Comparison of ENCODE assay signal across 8 cellular contexts in genomic region chr1:161622054-161622453, GRCh38. TPM values are rescaled to one million over a fixed set of nuclear protein-coding genes. Genes with fewer than 3 reads are reported as not detected.
DNase-seq lines count a peak whose midpoint lies in the region; ATAC-seq and TF ChIP-seq lines count a peak whose summit lies in the region.
"Not testable (repeated sequence)": the region's sequence is repeated elsewhere in the genome, so short reads cannot be mapped to it uniquely, and the experiment has no call there.

No MANE protein-coding gene starts in this region.

- TF ChIP-seq EP300 in suprapubic skin (IDR thresholded peaks at IDR 0.05) = not testable (repeated sequence)

- peak overlapping the region; percentile 52 for H3K27ac Mint-ChIP-seq in activated T-helper 1 cell treated with anti-CD3 and anti-CD28 coated beads, Interleukin-12 subunit alpha, Interleukin-12 subunit beta, Interleukin-2, Interleukin-4 antibody, amounts not matched to agents 30 ng/mL and 10 ng/mL and 1 ng/mL, durations not matched to agents 14 hours and 24 hours and 36 hours
- peak overlapping the region; percentile 52 to 99 (median 95) for H3K27ac Mint-ChIP-seq in naive thymus-derived CD4-positive, alpha-beta T cell

- not testable (repeated sequence) for TF ChIP-seq POLR2A in suprapubic skin (IDR thresholded peaks at IDR 0.05)

- H3K27me3 ChIP-seq in PC-9 (ENCODE audit: insufficient read depth, low read depth); naive thymus-derived CD4-positive, alpha-beta T cell (ENCODE audit: control insufficient read depth in 2 of 2, insufficient read depth in 2 of 2, low read length in 2 of 2); suprapubic skin: not testable (repeated sequence)

- H3K9me2 ChIP-seq in PC-9 (ENCODE audit: insufficient read depth) = not testable (repeated sequence)

- POLR2A ChIA-PET in PC-9 (lab: Charles Lee; ENCODE audit: unreplicated experiment) = not testable (repeated sequence)
- POLR2A ChIA-PET in naive thymus-derived CD4-positive, alpha-beta T cell (lab: Charles Lee) = interaction anchor here (1.9 kb wide), 1 partner anchor 105 kb away, joined by 10 read pairs; no protein-coding TSS in a partner anchor

- TF ChIP-seq CTCF in GM12865 (IDR thresholded peaks at IDR 0.05; ENCODE audit: insufficient read depth, low read depth, low read length, missing control alignments); PC-9 (conservative IDR thresholded peaks at IDR 0.05); suprapubic skin (IDR thresholded peaks at IDR 0.05): not testable (repeated sequence)

- peak overlapping the region; percentile 60 for H3K27ac ChIP-seq in PC-9
- peak overlapping the region; percentile 55 for H3K27ac ChIP-seq in epithelial cell of prostate
- peak overlapping the region; percentile 52 for H3K27ac ChIP-seq in naive thymus-derived CD4-positive, alpha-beta T cell (ENCODE audit: low read depth, low read length)
- H3K27ac ChIP-seq in suprapubic skin = not testable (repeated sequence)

- not testable (repeated sequence) for H3K36me3 Mint-ChIP-seq in activated T-helper 1 cell treated with anti-CD3 and anti-CD28 coated beads, Interleukin-12 subunit alpha, Interleukin-12 subunit beta, Interleukin-2, Interleukin-4 antibody, amounts not matched to agents 30 ng/mL and 10 ng/mL and 1 ng/mL, durations not matched to agents 14 hours and 24 hours and 36 hours (ENCODE audit: low read depth); naive thymus-derived CD4-positive, alpha-beta T cell

- not testable (repeated sequence) for H4K20me1 ChIP-seq in PC-9 (ENCODE audit: insufficient read depth)

- DNase-seq in GM12865 (ENCODE audit: low read depth) (peak; percentile 43), PC-9 (peak; percentile 53 to 81), epithelial cell of prostate (ENCODE audit: low read depth, low spot score) (peak; percentile 31)
- DNase-seq in activated T-helper 1 cell treated with anti-CD3 and anti-CD28 coated beads, Interleukin-12 subunit alpha, Interleukin-12 subunit beta, Interleukin-2, Interleukin-4 antibody, amounts not matched to agents 30 ng/mL and 10 ng/mL and 1 ng/mL, durations not matched to agents 14 hours and 24 hours and 36 hours (ENCODE audit: low spot score); suprapubic skin (ENCODE audit: low spot score in 2 of 2): not testable (repeated sequence)
- DNase-seq in naive thymus-derived CD4-positive, alpha-beta T cell = peak in 1 of 9 donors; percentile 9

- CTCF ChIA-PET in PC-9 (lab: Charles Lee); naive thymus-derived CD4-positive, alpha-beta T cell (lab: Charles Lee): not testable (repeated sequence)

- H3K4me2 ChIP-seq in PC-9 = peak overlapping the region; percentile 76

- intact Hi-C loops in PC-9 (cut with micrococcal nuclease; ENCODE audit: unreplicated experiment); activated T-helper 1 cell treated with anti-CD3 and anti-CD28 coated beads, Interleukin-12 subunit alpha, Interleukin-12 subunit beta, Interleukin-2, Interleukin-4 antibody, amounts not matched to agents 30 ng/mL and 10 ng/mL and 1 ng/mL, durations not matched to agents 14 hours and 24 hours and 36 hours (cut with micrococcal nuclease); naive thymus-derived CD4-positive, alpha-beta T cell (cut with micrococcal nuclease): not testable (repeated sequence)

- peaks cover 42% of the 10 kb centered on the region for H3K4me1 Mint-ChIP-seq in activated T-helper 1 cell treated with anti-CD3 and anti-CD28 coated beads, Interleukin-12 subunit alpha, Interleukin-12 subunit beta, Interleukin-2, Interleukin-4 antibody, amounts not matched to agents 30 ng/mL and 10 ng/mL and 1 ng/mL, durations not matched to agents 14 hours and 24 hours and 36 hours (ENCODE audit: low read depth)
- peaks cover 6 to 47% (median 40%) of the 10 kb centered on the region in 7 donors for H3K4me1 Mint-ChIP-seq in naive thymus-derived CD4-positive, alpha-beta T cell

- not testable (repeated sequence) for BruUV-seq in PC-9 (replicated peaks; lab: Mats Ljungman, UMichigan)

- not testable (repeated sequence) for H3K4me1 ChIP-seq in PC-9 (replicated peaks; ENCODE audit: insufficient read depth); suprapubic skin
- H3K4me1 ChIP-seq in naive thymus-derived CD4-positive, alpha-beta T cell (ENCODE audit: control insufficient read depth in 2 of 2, insufficient read depth in 2 of 2, low read length in 2 of 2) = peaks cover 14% of the 10 kb centered on the region in 2 donors

- peak; percentile 21 for ATAC-seq in GM21825 (IDR thresholded peaks at IDR 0.05; ENCODE audit: unreplicated experiment)
- ATAC-seq in HG03521 (IDR thresholded peaks at IDR 0.05; ENCODE audit: unreplicated experiment) = peak; percentile 38
- not testable (repeated sequence) for ATAC-seq in naive thymus-derived CD4-positive, alpha-beta T cell

- H3K9me3 ChIP-seq in PC-9 (ENCODE audit: insufficient read depth, low read depth); naive thymus-derived CD4-positive, alpha-beta T cell (ENCODE audit: control insufficient read depth in 2 of 3, low read length in 3 of 3); suprapubic skin: not testable (repeated sequence)

- peaks cover 16% of the 10 kb centered on the region for H3F3A ChIP-seq in PC-9 (ENCODE audit: insufficient read depth, low read depth)

- 54% methylated on average over 8 of the region's 8 CpGs for WGBS in suprapubic skin

- H3K9me3 Mint-ChIP-seq in activated T-helper 1 cell treated with anti-CD3 and anti-CD28 coated beads, Interleukin-12 subunit alpha, Interleukin-12 subunit beta, Interleukin-2, Interleukin-4 antibody, amounts not matched to agents 30 ng/mL and 10 ng/mL and 1 ng/mL, durations not matched to agents 14 hours and 24 hours and 36 hours = not testable (repeated sequence)
- peaks cover 0 to 11% (median 0%) of the 10 kb centered on the region in 11 donors for H3K9me3 Mint-ChIP-seq in naive thymus-derived CD4-positive, alpha-beta T cell

- H3K27me3 Mint-ChIP-seq in activated T-helper 1 cell treated with anti-CD3 and anti-CD28 coated beads, Interleukin-12 subunit alpha, Interleukin-12 subunit beta, Interleukin-2, Interleukin-4 antibody, amounts not matched to agents 30 ng/mL and 10 ng/mL and 1 ng/mL, durations not matched to agents 14 hours and 24 hours and 36 hours (ENCODE audit: insufficient read depth) = peaks cover 12% of the 10 kb centered on the region
- H3K27me3 Mint-ChIP-seq in naive thymus-derived CD4-positive, alpha-beta T cell = peaks cover 0 to 11% (median 0%) of the 10 kb centered on the region in 5 donors

- peak overlapping the region; percentile 86 for H3K4me3 Mint-ChIP-seq in activated T-helper 1 cell treated with anti-CD3 and anti-CD28 coated beads, Interleukin-12 subunit alpha, Interleukin-12 subunit beta, Interleukin-2, Interleukin-4 antibody, amounts not matched to agents 30 ng/mL and 10 ng/mL and 1 ng/mL, durations not matched to agents 14 hours and 24 hours and 36 hours
- H3K4me3 Mint-ChIP-seq in naive thymus-derived CD4-positive, alpha-beta T cell = peak overlapping the region; percentile 84 to 100 (median 96)

- peak overlapping the region; percentile 71 for H2AFZ ChIP-seq in PC-9

- not testable (repeated sequence) for H3K79me2 ChIP-seq in PC-9 (ENCODE audit: low read depth)

- not testable (repeated sequence) for H3K4me3 ChIP-seq in GM12865 (ENCODE audit: low read depth, low read length)
- H3K4me3 ChIP-seq in PC-9 (peak overlapping the region; percentile 61), suprapubic skin (peak overlapping the region; percentile 46)
- H3K4me3 ChIP-seq in naive thymus-derived CD4-positive, alpha-beta T cell (ENCODE audit: low read length) = peak overlapping the region; percentile 77

- H3K36me3 ChIP-seq in PC-9 (ENCODE audit: low read depth); naive thymus-derived CD4-positive, alpha-beta T cell (ENCODE audit: control insufficient read depth in 2 of 3, insufficient read depth in 3 of 3, low read length in 3 of 3); suprapubic skin: not testable (repeated sequence)

RNA-seq across cellular contexts. Expression of gene FCGR3B, which starts 8.9 kb away (rescaled TPM):
- total RNA-seq in PC-9 (2021) = not detected in 2 replicates
- not detected in 2 replicates for total RNA-seq in activated T-helper 1 cell treated with anti-CD3 and anti-CD28 coated beads, Interleukin-12 subunit alpha, Interleukin-12 subunit beta, Interleukin-2, Interleukin-4 antibody, amounts not matched to agents 30 ng/mL and 10 ng/mL and 1 ng/mL, durations not matched to agents 14 hours and 24 hours and 36 hours
- total RNA-seq in naive thymus-derived CD4-positive, alpha-beta T cell = 1 to 10 TPM in 1 of 5 experiments, under 1 TPM in 1, not detected in 3; 0.85 to 4.1 TPM
- polyA plus RNA-seq in naive thymus-derived CD4-positive, alpha-beta T cell = not detected
- total RNA-seq in suprapubic skin = 10 to 100 TPM in 1 of 4 donors, 1 to 10 TPM in 2, under 1 TPM in 1; 0.97 to 10.4 (median 1.8) TPM

RNA-seq across cellular contexts. Expression of gene FCGR2B, which starts 40.9 kb away (rescaled TPM):
- not detected in 2 replicates for total RNA-seq in PC-9 (2021)
- not detected in 2 replicates for total RNA-seq in activated T-helper 1 cell treated with anti-CD3 and anti-CD28 coated beads, Interleukin-12 subunit alpha, Interleukin-12 subunit beta, Interleukin-2, Interleukin-4 antibody, amounts not matched to agents 30 ng/mL and 10 ng/mL and 1 ng/mL, durations not matched to agents 14 hours and 24 hours and 36 hours
- 10 to 100 TPM in 1 of 5 experiments, 1 to 10 TPM in 3, not detected in 1; 2.2 to 13.9 (median 5.2) TPM for total RNA-seq in naive thymus-derived CD4-positive, alpha-beta T cell
- under 1 TPM in 1 of 2 donors, not detected in 1; 0.24 TPM for polyA plus RNA-seq in naive thymus-derived CD4-positive, alpha-beta T cell
- 1 to 10 TPM; 5.3 to 9.1 (median 6.0) TPM for total RNA-seq in suprapubic skin
